In genomic region chr1:212701910-212702309, GRCh38 we compare ENCODE assay signal across 15 cellular contexts. TPM values are rescaled to one million over a fixed set of nuclear protein-coding genes. Genes with fewer than 3 reads are reported as not detected.
DNase-seq lines count a peak whose midpoint lies in the region; ATAC-seq, FAIRE-seq and TF ChIP-seq lines count a peak whose summit lies in the region.
"Had no signal": no experiment of that assay in that cellular context is flagged by ENCODE, and none has a peak within 500 bp of the region (broad histone marks: within the 10 kb centered on the region; RNA-seq: fewer than 3 reads in every experiment).

No MANE protein-coding gene starts in this region.

- H3K27me3 Mint-ChIP-seq in CD4-positive, alpha-beta memory T cell = no peaks in the 10 kb centered on the region
- H3K27me3 Mint-ChIP-seq in H9 (ENCODE audit: low read depth) = peaks cover 77% of the 10 kb centered on the region

- H3K9ac ChIP-seq in H9 (ENCODE audit: extremely low read depth, insufficient read length, low read length) = no peak overlapping the region

- FAIRE-seq in urothelium cell line (lab: Jason Lieb, UNC) = no peak
- FAIRE-seq: astrocyte, RCC 7860 had no signal

- peak overlapping the region in 4 of 8 donors; percentile 89 to 95 (median 90) for H3K4me3 Mint-ChIP-seq in CD4-positive, alpha-beta memory T cell
- no peak overlapping the region for H3K4me3 Mint-ChIP-seq in H9

- H3K27ac Mint-ChIP-seq in CD4-positive, alpha-beta memory T cell = peak overlapping the region in 6 of 7 donors; percentile 6 to 94 (median 63)
- no peak overlapping the region for H3K27ac Mint-ChIP-seq in H9

- no peak overlapping the region for H3K27ac ChIP-seq in CD4-positive, alpha-beta memory T cell (ENCODE audit: low read depth, low read length)
- H3K27ac ChIP-seq in H9 (ENCODE audit: insufficient read length, low read depth, low read length) = no peak overlapping the region
- H3K27ac ChIP-seq: epithelial cell of prostate, SK-N-MC had no signal

- peaks cover 42% of the 10 kb centered on the region for H3K4me1 ChIP-seq in CD4-positive, alpha-beta memory T cell (ENCODE audit: insufficient read depth, low read length)
- no peaks in the 10 kb centered on the region; the same call in 1 of the 2 replicates for H3K4me1 ChIP-seq in H9 (ENCODE audit: insufficient read depth, low read length)
- peaks cover 12% of the 10 kb centered on the region for H3K4me1 ChIP-seq in mucosa of descending colon (ENCODE audit: low read depth)

- no peak overlapping the region for H2BK20ac ChIP-seq in H9 (ENCODE audit: low read depth, low read length, poor library complexity, severe bottlenecking)

- H4K91ac ChIP-seq in H9 (ENCODE audit: insufficient read length, low read depth, low read length) = no peak overlapping the region

- H4K5ac ChIP-seq in H9 (ENCODE audit: insufficient read length, low read depth, low read length) = no peak overlapping the region

- no peaks in the 10 kb centered on the region for H3K9me3 Mint-ChIP-seq in CD4-positive, alpha-beta memory T cell
- H3K9me3 Mint-ChIP-seq in H9 = 0 out of 5 replicates have a peak, but pooled peaks cover 0 to 2% of the 10 kb centered on the region in 2 experiments

- no peaks in the 10 kb centered on the region for H3K27me3 ChIP-seq in CD4-positive, alpha-beta memory T cell (ENCODE audit: insufficient read depth, low read length)
- peaks cover 26% of the 10 kb centered on the region for H3K27me3 ChIP-seq in H9 (ENCODE audit: insufficient read depth, low read length)
- H3K27me3 ChIP-seq: sigmoid colon had no signal

- H3K56ac ChIP-seq in H9 (ENCODE audit: insufficient read length, low read depth, low read length) = no peak overlapping the region

- no peak overlapping the region for H2BK12ac ChIP-seq in H9 (ENCODE audit: insufficient read length, low read depth, low read length)

- no peak overlapping the region for H3K14ac ChIP-seq in H9 (ENCODE audit: insufficient read depth, low read length)

- no peak overlapping the region for H3K23ac ChIP-seq in H9 (ENCODE audit: insufficient read length, low read depth, low read length)

- H3K23me2 ChIP-seq in H9 (ENCODE audit: insufficient read length, low read depth, low read length, poor library complexity, severe bottlenecking) = peaks cover 6% of the 10 kb centered on the region

- DNase-seq in CD4-positive, alpha-beta memory T cell = no peak
- DNase-seq in H9 (no peak), mucosa of descending colon (peak in 1 of 3 donors; percentile 33), urothelium cell line (ENCODE audit: low spot score) (no peak), A172 (ENCODE audit: low spot score) (no peak), dermis blood vessel endothelial cell (no peak)
- peak; percentile 51 for DNase-seq in activated CD8-positive, alpha-beta memory T cell treated with anti-CD3 and anti-CD28 coated beads, Interleukin-2, amount 50 U/mL, for 48 hours
- DNase-seq: activated effector memory CD4-positive, alpha-beta T cell treated with anti-CD3 and anti-CD28 coated beads, Interleukin-2, amount 50 U/mL, for 16 hours; DMS79; NCI-H1436; sigmoid colon had no signal

- H3K18ac ChIP-seq in H9 (ENCODE audit: insufficient read length, low read depth, low read length) = no peak overlapping the region

- CTCF ChIA-PET in CD4-positive, alpha-beta memory T cell (lab: Charles Lee; ENCODE audit: partially characterized antibody) = interaction anchor here (1.1 to 2.1 kb wide), 9 partner anchors 14 to 89 kb away, joined by 3 to 11 read pairs (median 4); partner anchors contain the start of gene NSL1

- peaks cover 33 to 54% (median 41%) of the 10 kb centered on the region in 4 donors for H3K4me1 Mint-ChIP-seq in CD4-positive, alpha-beta memory T cell
- H3K4me1 Mint-ChIP-seq in H9 = peaks cover 12% of the 10 kb centered on the region in 2 experiments

- H3K4me2 ChIP-seq in H9 (ENCODE audit: insufficient read depth, insufficient read length, low read length) = no peak overlapping the region

- no peak overlapping the region for H3T11ph ChIP-seq in H9 (ENCODE audit: low read length)

- H2BK15ac ChIP-seq in H9 (ENCODE audit: low read depth, low read length) = no peak overlapping the region

- H3K4ac ChIP-seq in H9 (ENCODE audit: low read depth, low read length) = no peak overlapping the region

- H2BK120ac ChIP-seq in H9 (ENCODE audit: low read depth, low read length, poor library complexity, severe bottlenecking) = no peak overlapping the region

- H3K36me3 ChIP-seq in CD4-positive, alpha-beta memory T cell (ENCODE audit: insufficient read depth, low read length) = no peaks in the 10 kb centered on the region
- no peaks in the 10 kb centered on the region for H3K36me3 ChIP-seq in mucosa of descending colon (ENCODE audit: low read depth)
- H3K36me3 ChIP-seq: sigmoid colon had no signal

- peak; percentile 51 for ATAC-seq in mucosa of descending colon

- WGBS in H9 (ENCODE audit: extremely low coverage, insufficient read length, low lambda C conversion rate) = no CpG with 5 or more reads among the region's 1 CpG

- H2AK5ac ChIP-seq in H9 (ENCODE audit: insufficient read length, low read length) = no peak overlapping the region

- no peaks in the 10 kb centered on the region for H4K20me1 ChIP-seq in H9 (ENCODE audit: control insufficient read depth, insufficient read depth, insufficient read length)

- H4K8ac ChIP-seq in H9 (replicated peaks; ENCODE audit: insufficient read length, low read depth, low read length) = no peak overlapping the region

- no peak overlapping the region for H3K4me3 ChIP-seq in CD4-positive, alpha-beta memory T cell (ENCODE audit: low read length in 2 of 2)
- no peak overlapping the region for H3K4me3 ChIP-seq in mucosa of descending colon
- H3K4me3 ChIP-seq: SK-N-MC had no signal

- POLR2A ChIA-PET in CD4-positive, alpha-beta memory T cell (lab: Charles Lee; ENCODE audit: partially characterized antibody) = interaction anchor here (0.6 to 1.7 kb wide), 2 partner anchors 8 to 18 kb away, joined by 3 to 4 read pairs; no protein-coding TSS in a partner anchor

- no peak overlapping the region for H2BK5ac ChIP-seq in H9 (ENCODE audit: insufficient read length, low read length)

- H3K79me1 ChIP-seq in H9 (ENCODE audit: insufficient read depth, low read depth, low read length, poor library complexity, severe bottlenecking) = no peaks in the 10 kb centered on the region

- H3K36me3 Mint-ChIP-seq in CD4-positive, alpha-beta memory T cell = peaks cover 0 to 2% of the 10 kb centered on the region in 2 donors
- H3K36me3 Mint-ChIP-seq in H9 (ENCODE audit: insufficient read depth in 1 of 3, low read depth in 3 of 3) = peaks cover 0 to 2% (median 0%) of the 10 kb centered on the region in 3 experiments; a peak in 1 of 7 replicates

- H3K79me2 ChIP-seq in H9 (ENCODE audit: insufficient read depth, low read length) = no peaks in the 10 kb centered on the region

- no peak overlapping the region for H2AFZ ChIP-seq in H9 (ENCODE audit: low read length)

- intact Hi-C loops in CD4-positive, alpha-beta memory T cell (cut with micrococcal nuclease) = loop anchor here (2.0 kb wide), 1 partner anchor 49 kb away; no protein-coding TSS in a partner anchor
- intact Hi-C loops in mucosa of descending colon (cut with DNase I, micrococcal nuclease) = no loop called here

- no peaks in the 10 kb centered on the region for H3K9me3 ChIP-seq in CD4-positive, alpha-beta memory T cell (ENCODE audit: control insufficient read depth in 1 of 2, low read length in 2 of 2)
- H3K9me3 ChIP-seq in H9 (ENCODE audit: control insufficient read depth, low read depth, low read length) (no peaks in the 10 kb centered on the region), mucosa of descending colon (no peaks in the 10 kb centered on the region)
- H3K9me3 ChIP-seq: sigmoid colon had no signal

- TF ChIP-seq CTCF in H9 (conservative IDR thresholded peaks at IDR 0.05) = peak; percentile 40; the same call in 2 of the 3 replicates
- no peak for TF ChIP-seq CTCF in mucosa of descending colon (IDR thresholded peaks at IDR 0.05)

RNA-seq across cellular contexts. Expression of gene BATF3, which starts 2.3 kb away (rescaled TPM):
- 1 to 10 TPM in 1 of 2 experiments, under 1 TPM in 1; 0.64 to 1.0 TPM for total RNA-seq in CD4-positive, alpha-beta memory T cell
- under 1 TPM in 1 of 2 donors, not detected in 1; 0.42 TPM for polyA plus RNA-seq in CD4-positive, alpha-beta memory T cell
- total RNA-seq in H9 (2021) (2.1 and 2.2 TPM in 2 replicates), mucosa of descending colon (1 to 10 TPM in 2 of 3 donors, under 1 TPM in 1; 0.38 to 2.9 (median 1.6) TPM), dermis blood vessel endothelial cell (1.7 and 2.4 TPM in 2 replicates)
- 1.6 and 2.1 TPM in 2 replicates for total RNA-seq in A172 (2014; rRNA removed; shearing (Covaris generic))

Comparison
In these comparisons a context has a peak if more than half of its experiments do, and no peak if none do; other contexts are left out.
1. H3K27ac Mint-ChIP-seq: peak in CD4-positive, alpha-beta memory T cell (6 of 7); none in H9 (0 of 3).